8 cellular contexts compared by ENCODE assay signal in genomic region chr22:30245985-30246901, GRCh38. TPM values are rescaled to one million over a fixed set of nuclear protein-coding genes. Genes with fewer than 3 reads are reported as not detected.
A peak's percentile ranks its signal among the peaks of the same experiment; 100 is the strongest.
DNase-seq lines count a peak whose midpoint lies in the region; ATAC-seq, FAIRE-seq and TF ChIP-seq lines count a peak whose summit lies in the region.

Gene LIF (minus strand): TSS chr22:30246759. CDS start chr22:30246695, 64 bp downstream.

- DNase-seq in D721Med (ENCODE audit: insufficient read length, low spot score) = no peak
- peak; percentile 75 for DNase-seq in NCI-H2171 treated with DMSO at 0.1 percent for 48 hours (lab: John Stamatoyannopoulos, UW)
- DNase-seq in activated T-cell treated with anti-CD3 and anti-CD28 coated beads, Interleukin-2, amount 50 U/mL, for 4 hours = peak; percentile 51
- peak; percentile 72 for DNase-seq in fibroblast of villous mesenchyme (ENCODE audit: low read depth)
- no peak for DNase-seq in NCI-H2081 treated with DMSO at 0.1 percent for 48 hours (lab: John Stamatoyannopoulos, UW)

- no peak within 1 kb of the TSS for H3K27ac ChIP-seq in neutrophil

- H3K4me1 ChIP-seq in neutrophil (ENCODE audit: control insufficient read depth in 1 of 2, insufficient read depth in 1 of 2, low read depth in 1 of 2, low read length in 1 of 2) = peaks cover 46% of the 10 kb centered on the region in 2 experiments

- peaks cover 23% of the 10 kb centered on the region for H3K36me3 Mint-ChIP-seq in activated T-cell treated with anti-CD3 and anti-CD28 coated beads, Interleukin-2, amount 50 U/mL, for 4 hours (ENCODE audit: insufficient read depth)

- H3K27me3 Mint-ChIP-seq in activated T-cell treated with anti-CD3 and anti-CD28 coated beads, Interleukin-2, amount 50 U/mL, for 4 hours (ENCODE audit: low read depth) = peaks cover 3% of the 10 kb centered on the region

- no peaks in the 10 kb centered on the region for H3K36me3 ChIP-seq in neutrophil

- H3K27me3 ChIP-seq in neutrophil = peaks cover 47% of the 10 kb centered on the region

- TF ChIP-seq CTCF in D721Med (IDR thresholded peaks at IDR 0.05; ENCODE audit: insufficient read depth, missing control alignments) (peak; percentile 19), fibroblast of villous mesenchyme (IDR thresholded peaks at IDR 0.05; ENCODE audit: insufficient read depth, low read depth, low read length) (no peak), neutrophil (IDR thresholded peaks at IDR 0.05) (peak; percentile 21)

- ATAC-seq in activated T-cell treated with anti-CD3 and anti-CD28 coated beads, Interleukin-2, amount 50 U/mL, for 4 hours = peak; percentile 82 to 83
- ATAC-seq in HG03135 (IDR thresholded peaks at IDR 0.05; ENCODE audit: unreplicated experiment) (no peak), GM21390 (IDR thresholded peaks at IDR 0.05; ENCODE audit: unreplicated experiment) (no peak)

- no peak for FAIRE-seq in D721Med (lab: Jason Lieb, UNC)

- H3K4me3 ChIP-seq in fibroblast of villous mesenchyme (ENCODE audit: low read depth, low read length) (peak within 1 kb of the TSS; percentile 70), neutrophil (ENCODE audit: low read depth in 1 of 2, low read length in 1 of 2) (peak within 1 kb of the TSS; percentile 63 to 66)

- H3K9me3 Mint-ChIP-seq in activated T-cell treated with anti-CD3 and anti-CD28 coated beads, Interleukin-2, amount 50 U/mL, for 4 hours = no peaks in the 10 kb centered on the region

- H3K4me3 Mint-ChIP-seq in activated T-cell treated with anti-CD3 and anti-CD28 coated beads, Interleukin-2, amount 50 U/mL, for 4 hours = peak within 1 kb of the TSS; percentile 92

- H3K4me1 Mint-ChIP-seq in activated T-cell treated with anti-CD3 and anti-CD28 coated beads, Interleukin-2, amount 50 U/mL, for 4 hours (ENCODE audit: low read depth) = peaks cover 48% of the 10 kb centered on the region

- no peaks in the 10 kb centered on the region for H3K9me3 ChIP-seq in neutrophil

RNA-seq across cellular contexts. Expression of gene LIF, which starts in this region (rescaled TPM):
- 100 to 1,000 TPM; 226 to 440 (median 307) TPM for total RNA-seq in activated T-cell treated with anti-CD3 and anti-CD28 coated beads, Interleukin-2, amount 50 U/mL, for 4 hours
- 7.4 and 7.8 TPM in 2 replicates for total RNA-seq in fibroblast of villous mesenchyme

Comparison
In these comparisons a context has a peak if more than half of its experiments do, and no peak if none do; other contexts are left out.
1. RNA of gene LIF (total RNA-seq): 226 to 440 TPM in activated T-cell treated with anti-CD3 and anti-CD28 coated beads, Interleukin-2, amount 50 U/mL, for 4 hours; 7.4 to 7.8 TPM in fibroblast of villous mesenchyme; every median in the first group is over 10 times any median in the second.
2. DNase-seq: peak in NCI-H2171 treated with DMSO at 0.1 percent for 48 hours (single experiment), activated T-cell treated with anti-CD3 and anti-CD28 coated beads, Interleukin-2, amount 50 U/mL, for 4 hours (single experiment) and fibroblast of villous mesenchyme (single experiment); none in D721Med (single experiment) and NCI-H2081 treated with DMSO at 0.1 percent for 48 hours (single experiment).
3. ATAC-seq: peak in activated T-cell treated with anti-CD3 and anti-CD28 coated beads, Interleukin-2, amount 50 U/mL, for 4 hours (2 of 2); none in HG03135 (single experiment) and GM21390 (single experiment).